In the genomic region with DNA sequence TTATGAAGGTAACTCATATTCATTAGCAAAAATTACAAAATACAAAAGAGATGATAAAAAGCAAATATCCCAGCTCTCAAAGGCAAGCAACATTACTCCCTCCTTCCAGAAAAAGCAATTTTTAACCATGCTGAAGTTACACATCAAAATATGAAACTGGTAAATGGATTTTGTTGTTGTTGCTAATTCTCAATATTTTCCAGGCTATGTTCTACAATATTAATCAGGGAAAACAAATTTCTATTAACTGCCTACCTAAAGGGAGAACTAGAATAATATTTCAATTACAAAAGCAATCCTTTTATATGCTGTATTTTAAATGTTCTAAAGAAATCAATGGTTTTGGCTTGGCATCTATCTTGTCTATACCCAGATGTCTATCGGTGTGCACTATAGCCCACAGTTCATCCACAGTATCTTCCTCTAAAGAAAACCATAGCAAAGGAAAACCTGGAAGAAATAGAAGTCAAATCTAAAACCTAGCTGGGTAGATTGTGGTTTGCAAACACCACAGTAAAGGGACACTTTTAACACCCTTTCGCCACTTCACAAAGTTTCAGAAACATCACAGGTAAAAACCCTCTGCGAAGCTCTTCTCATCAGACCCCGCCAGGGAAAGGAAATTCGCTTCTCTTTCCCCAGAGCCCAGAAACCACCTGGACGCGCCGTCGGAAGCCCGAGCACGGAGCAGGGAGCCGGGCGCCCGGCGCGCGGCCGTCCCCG, we compare ENCODE assay signal across 8 cellular contexts. TPM values are rescaled to one million over a fixed set of nuclear protein-coding genes. Genes with fewer than 3 reads are reported as not detected.
DNase-seq lines count a peak whose midpoint lies in the region; ATAC-seq and TF ChIP-seq lines count a peak whose summit lies in the region.

No MANE protein-coding gene starts in this region.

- H3K9me3 ChIP-seq in Caco-2 (no peaks in the 10 kb centered on the region), PC-9 (ENCODE audit: insufficient read depth, low read depth) (no peaks in the 10 kb centered on the region), heart right ventricle (no peaks in the 10 kb centered on the region), smooth muscle cell (replicated peaks; ENCODE audit: low read depth) (no peaks in the 10 kb centered on the region)

- CTCF ChIA-PET in Caco-2 (lab: Charles Lee): interaction anchor here (0.6 kb wide), 1 partner anchor 76 kb away, joined by 4 read pairs; no protein-coding TSS in a partner anchor
- CTCF ChIA-PET in PC-9 (lab: Charles Lee): no interaction called here

- intact Hi-C loops in Caco-2 (cut with micrococcal nuclease; ENCODE audit: unreplicated experiment): loop anchor here (5.0 to 10.0 kb wide), 2 partner anchors 53 to 111 kb away; no protein-coding TSS in a partner anchor
- intact Hi-C loops in PC-9 (cut with micrococcal nuclease; ENCODE audit: unreplicated experiment): no loop called here
- intact Hi-C loops in heart right ventricle (cut with DNase I): no loop called here
- intact Hi-C loops in CD14-positive monocyte (cut with micrococcal nuclease): no loop called here

- H3K36me3 ChIP-seq in Caco-2 (ENCODE audit: control insufficient read depth, insufficient read depth, low read length) (no peaks in the 10 kb centered on the region; the same call in 1 of the 2 replicates), PC-9 (ENCODE audit: low read depth) (no peaks in the 10 kb centered on the region), heart right ventricle (no peaks in the 10 kb centered on the region), smooth muscle cell (ENCODE audit: low read depth) (no peaks in the 10 kb centered on the region)

- peak; percentile 29 for ATAC-seq in GM21619 (IDR thresholded peaks at IDR 0.05; ENCODE audit: unreplicated experiment)
- no peak for ATAC-seq in heart right ventricle

- H3K27ac ChIP-seq in PC-9 (no peak overlapping the region), heart right ventricle (peak overlapping the region in 8 of 10 donors; percentile 13 to 80 (median 58)), smooth muscle cell (ENCODE audit: low read depth) (no peak overlapping the region), caudate nucleus (ENCODE audit: low read depth, low read length) (no peak overlapping the region)

- peak in 1 of 2 experiments; percentile 39 for DNase-seq in Caco-2
- no peak for DNase-seq in PC-9
- DNase-seq in heart right ventricle: no peak
- DNase-seq in smooth muscle cell (lab: John Stamatoyannopoulos, UW; ENCODE audit: unreplicated experiment): no peak
- DNase-seq in caudate nucleus (lab: John Stamatoyannopoulos, UW): no peak
- no peak for DNase-seq in CD14-positive monocyte (ENCODE audit: low spot score)
- no peak for DNase-seq in NCI-H524 (lab: John Stamatoyannopoulos, UW)

- H3K4me2 ChIP-seq in PC-9 (peak overlapping the region; percentile 70), smooth muscle cell (peak overlapping the region; percentile 85)

- peak overlapping the region; percentile 94 for H3K4me3 ChIP-seq in Caco-2 (ENCODE audit: low read depth, low read length)
- H3K4me3 ChIP-seq in PC-9: peak overlapping the region; percentile 77
- H3K4me3 ChIP-seq in heart right ventricle: peak overlapping the region; percentile 32 to 64 (median 52)
- H3K4me3 ChIP-seq in smooth muscle cell: peak overlapping the region; percentile 68

- H3K9ac ChIP-seq in smooth muscle cell (ENCODE audit: low read depth): no peak overlapping the region

- no peaks in the 10 kb centered on the region for H4K20me1 ChIP-seq in PC-9 (ENCODE audit: insufficient read depth)
- no peaks in the 10 kb centered on the region for H4K20me1 ChIP-seq in smooth muscle cell (ENCODE audit: low read depth)

- H3K27me3 ChIP-seq in Caco-2 (replicated peaks; ENCODE audit: control insufficient read depth, insufficient read depth, low read length): no peaks in the 10 kb centered on the region
- H3K27me3 ChIP-seq in PC-9 (ENCODE audit: insufficient read depth, low read depth): no peaks in the 10 kb centered on the region
- H3K27me3 ChIP-seq in heart right ventricle: peaks cover 0 to 94% (median 49%) of the 10 kb centered on the region in 7 donors
- peaks cover 61% of the 10 kb centered on the region for H3K27me3 ChIP-seq in smooth muscle cell (ENCODE audit: low read depth)

- WGBS in heart right ventricle, 2 donors: 11% methylated on average over 19 of the region's 19 CpGs
- 8% methylated on average over 12 of the region's 19 CpGs for WGBS in smooth muscle cell (ENCODE audit: low lambda C conversion rate)

- H3K36me3 Mint-ChIP-seq in Caco-2 (ENCODE audit: insufficient read depth, unreplicated experiment): peaks cover 1% of the 10 kb centered on the region
- no peaks in the 10 kb centered on the region for H3K36me3 Mint-ChIP-seq in CD14-positive monocyte

- H3F3A ChIP-seq in PC-9 (ENCODE audit: insufficient read depth, low read depth) (no peaks in the 10 kb centered on the region), smooth muscle cell (ENCODE audit: low read depth) (no peaks in the 10 kb centered on the region)

- peak overlapping the region; percentile 95 for H2AFZ ChIP-seq in PC-9
- H2AFZ ChIP-seq in smooth muscle cell (ENCODE audit: low read depth): peak overlapping the region; percentile 85

- no peaks in the 10 kb centered on the region for H3K27me3 Mint-ChIP-seq in Caco-2 (ENCODE audit: insufficient read depth, unreplicated experiment)
- peaks cover 46 to 56% (median 50%) of the 10 kb centered on the region in 3 donors for H3K27me3 Mint-ChIP-seq in CD14-positive monocyte (ENCODE audit: low read depth in 3 of 3)

- peak overlapping the region; percentile 81 for H3K27ac Mint-ChIP-seq in Caco-2 (ENCODE audit: unreplicated experiment)
- H3K27ac Mint-ChIP-seq in CD14-positive monocyte: no peak overlapping the region

- H3K4me3 Mint-ChIP-seq in Caco-2 (ENCODE audit: unreplicated experiment) (peak overlapping the region; percentile 90), CD14-positive monocyte (peak overlapping the region in 1 of 2 donors; percentile 63)

- POLR2A ChIA-PET in Caco-2 (lab: Charles Lee): interaction anchor here (1.0 kb wide), 1 partner anchor 55 kb away, joined by 3 read pairs; no protein-coding TSS in a partner anchor
- POLR2A ChIA-PET in PC-9 (lab: Charles Lee; ENCODE audit: unreplicated experiment): no interaction called here

- H3K79me2 ChIP-seq in PC-9 (ENCODE audit: low read depth) (0 out of 2 replicates have a peak, but pooled peaks cover 7% of the 10 kb centered on the region), smooth muscle cell (ENCODE audit: low read depth) (no peaks in the 10 kb centered on the region)

- H3K4me1 ChIP-seq in Caco-2 (peaks cover 22% of the 10 kb centered on the region), PC-9 (replicated peaks; ENCODE audit: insufficient read depth) (peaks cover 6% of the 10 kb centered on the region; the same call in 1 of the 2 replicates), heart right ventricle (peaks cover 0 to 25% (median 8%) of the 10 kb centered on the region in 9 donors), smooth muscle cell (ENCODE audit: low read depth) (no peaks in the 10 kb centered on the region)

- BruUV-seq in Caco-2 (replicated peaks; lab: Mats Ljungman, UMichigan) (no TSS peak), PC-9 (replicated peaks; lab: Mats Ljungman, UMichigan) (TSS peak; percentile 37)

- H3K4me1 Mint-ChIP-seq in Caco-2 (ENCODE audit: low read depth, unreplicated experiment) (peaks cover 15% of the 10 kb centered on the region), CD14-positive monocyte (peaks cover 7% of the 10 kb centered on the region)

- H3K9me3 Mint-ChIP-seq in Caco-2 (ENCODE audit: unreplicated experiment) (no peaks in the 10 kb centered on the region), CD14-positive monocyte (peaks cover 0 to 6% (median 2%) of the 10 kb centered on the region in 7 donors)

- TF ChIP-seq CTCF in Caco-2 (IDR thresholded peaks at IDR 0.05; ENCODE audit: insufficient read depth in 1 of 2, low read depth in 1 of 2, low read length in 1 of 2, severe bottlenecking in 1 of 2, unreplicated experiment in 1 of 2): no peak
- TF ChIP-seq CTCF in PC-9 (conservative IDR thresholded peaks at IDR 0.05): no peak
- no peak for TF ChIP-seq CTCF in heart right ventricle (IDR thresholded peaks at IDR 0.05)
- no peak for TF ChIP-seq CTCF in smooth muscle cell (IDR thresholded peaks at IDR 0.05; ENCODE audit: borderline replicate concordance, insufficient read depth, poor library complexity, severe bottlenecking)
- no peak for TF ChIP-seq CTCF in CD14-positive monocyte (IDR thresholded peaks at IDR 0.05)

- H3K9me2 ChIP-seq in PC-9 (ENCODE audit: insufficient read depth): no peaks in the 10 kb centered on the region

RNA-seq across cellular contexts. Expression of a gene that starts 32.0 kb away (rescaled TPM):
- 30.6 and 31.0 TPM in 2 replicates for total RNA-seq in Caco-2 (2022)
- total RNA-seq in PC-9 (2021): 5.1 and 7.7 TPM in 2 replicates
- 10 to 100 TPM in 1 of 10 donors, 1 to 10 TPM in 9; 1.8 to 12.4 (median 3.8) TPM for total RNA-seq in heart right ventricle
- 1 to 10 TPM; 1.8 to 5.0 TPM for polyA plus RNA-seq in heart right ventricle
- 5.7 and 10.3 TPM in 2 replicates for total RNA-seq in smooth muscle cell
- polyA plus RNA-seq in smooth muscle cell: 0.33 and 2.8 TPM in 2 replicates
- under 1 TPM; 0.24 to 0.55 TPM for polyA plus RNA-seq in CD14-positive monocyte

Comparison
In these comparisons a context has a peak if more than half of its experiments do, and no peak if none do; other contexts are left out.
1. H3K27ac ChIP-seq: peak in heart right ventricle (8 of 10); none in PC-9 (single experiment), smooth muscle cell (single experiment) and caudate nucleus (single experiment).
2. Peak in every context shown above with its lines, with median percentiles within 50 percentile points of each other: H3K4me3 ChIP-seq.